Comparison of ENCODE assay signal across 8 cellular contexts in the genomic region with DNA sequence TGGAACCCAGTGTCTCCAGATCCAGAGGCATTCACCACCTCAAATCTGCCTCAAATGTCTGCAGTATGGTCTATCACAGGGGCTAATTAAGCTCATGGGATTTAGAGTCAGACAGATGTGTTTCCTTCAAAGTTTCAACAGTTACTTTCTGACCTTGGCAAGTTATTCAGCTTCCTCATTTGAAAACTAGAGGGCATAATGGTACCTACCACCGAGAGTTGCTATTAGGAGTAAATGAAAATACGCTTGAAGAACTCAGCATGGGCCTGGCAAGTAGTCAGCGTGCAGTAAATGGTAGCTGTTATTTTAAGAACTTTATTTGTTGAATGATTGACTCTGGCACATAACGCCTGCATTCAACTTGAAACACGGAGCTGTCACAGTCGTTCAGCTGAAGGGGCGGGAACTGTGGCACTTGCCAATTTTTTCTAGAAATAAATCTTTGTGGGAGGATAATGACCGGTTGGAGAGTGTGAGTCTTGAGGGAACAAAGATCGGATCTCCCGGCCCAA. TPM values are rescaled to one million over a fixed set of nuclear protein-coding genes. Genes with fewer than 3 reads are reported as not detected.
DNase-seq lines count a peak whose midpoint lies in the region; ATAC-seq and TF ChIP-seq lines count a peak whose summit lies in the region.

No MANE protein-coding gene starts in this region.

- H3K4me1 Mint-ChIP-seq in GM23338 (peaks cover 21% of the 10 kb centered on the region), brain (peaks cover 60% of the 10 kb centered on the region)

- peak overlapping the region; percentile 80 for H3K4me2 ChIP-seq in GM23338

- peaks cover 3% of the 10 kb centered on the region; the same call in 1 of the 2 replicates for H3F3A ChIP-seq in GM23338 (replicated peaks; ENCODE audit: low read depth)

- peaks cover 22% of the 10 kb centered on the region for H4K20me1 ChIP-seq in GM23338 (replicated peaks; ENCODE audit: insufficient read depth)

- H3K36me3 Mint-ChIP-seq in GM23338 (ENCODE audit: low read depth) (peaks cover 20% of the 10 kb centered on the region), brain (peaks cover 17% of the 10 kb centered on the region)

- no peaks in the 10 kb centered on the region for H3K9me3 ChIP-seq in left lung

- H3K36me3 ChIP-seq in GM23338 (ENCODE audit: insufficient read depth) = no peaks in the 10 kb centered on the region
- H3K36me3 ChIP-seq in left lung = no peaks in the 10 kb centered on the region

- intact Hi-C loops in left lung (cut with DNase I) = no loop called here

- H3K79me2 ChIP-seq in GM23338 (replicated peaks; ENCODE audit: insufficient read depth) = peaks cover 36% of the 10 kb centered on the region

- H2AFZ ChIP-seq in GM23338 = no peak overlapping the region

- H3K4me1 ChIP-seq in GM23338 (ENCODE audit: insufficient read depth) = peaks cover 13% of the 10 kb centered on the region
- H3K4me1 ChIP-seq in left lung = peaks cover 43 to 75% of the 10 kb centered on the region in 2 donors

- H3K27ac Mint-ChIP-seq in GM23338 (peak overlapping the region; percentile 99), brain (peak overlapping the region; percentile 94 to 99 (median 96))

- TF ChIP-seq CTCF in GM23338 (conservative IDR thresholded peaks at IDR 0.05; ENCODE audit: low read depth in 2 of 2) (no peak; a peak in 1 of 4 replicates), brain (conservative IDR thresholded peaks at IDR 0.05) (peak in 1 of 2 experiments; percentile 12), left lung (IDR thresholded peaks at IDR 0.05) (no peak), omental fat pad (IDR thresholded peaks at IDR 0.05) (no peak)

- ATAC-seq in GM23338 (no peak), left lung (peak; percentile 2), omental fat pad (ENCODE audit: low FRiP score) (no peak)

- H3K27me3 ChIP-seq in GM23338 (ENCODE audit: insufficient read depth) (no peaks in the 10 kb centered on the region), left lung (no peaks in the 10 kb centered on the region)

- peaks cover 10% of the 10 kb centered on the region for H3K27me3 Mint-ChIP-seq in GM23338 (ENCODE audit: insufficient read depth, low read depth, poor library complexity)
- H3K27me3 Mint-ChIP-seq in brain = peaks cover 10% of the 10 kb centered on the region

- H3K4me3 ChIP-seq in GM23338 = peak overlapping the region; percentile 96
- H3K4me3 ChIP-seq in left lung = peak overlapping the region; percentile 97 to 99

- peak overlapping the region; percentile 97 for H3K4me3 Mint-ChIP-seq in GM23338
- H3K4me3 Mint-ChIP-seq in brain = peak overlapping the region; percentile 94 to 98 (median 95)

- peak; percentile 60 for DNase-seq in DMS153 (lab: John Stamatoyannopoulos, UW)
- no peak for DNase-seq in GM23338 (ENCODE audit: low spot score)
- peak; percentile 19 for DNase-seq in NCI-H345 treated with DMSO at 0.1 percent for 48 hours (lab: John Stamatoyannopoulos, UW; ENCODE audit: unreplicated experiment)
- DNase-seq in left lung = no peak
- peak; percentile 61 for DNase-seq in superior temporal gyrus (ENCODE audit: extremely low spot score)
- no peak for DNase-seq in omental fat pad (ENCODE audit: low spot score)
- no peak for DNase-seq in dedifferentiated amniotic fluid mesenchymal stem cell (ENCODE audit: extremely low spot score)

- H3K9me3 Mint-ChIP-seq in GM23338 (no peaks in the 10 kb centered on the region; the same call in 2 of the 3 replicates), brain (no peaks in the 10 kb centered on the region)

- H3K27ac ChIP-seq in GM23338 (ENCODE audit: low read depth) (peak overlapping the region; percentile 100), left lung (peak overlapping the region; percentile 99)

- no peaks in the 10 kb centered on the region for H3K9me2 ChIP-seq in GM23338 (ENCODE audit: insufficient read depth)

TF ChIP-seq in GM23338, 12 proteins besides CTCF, POLR2A, EP300 and RAD21:
- TF ChIP-seq STAT1 (IDR thresholded peaks at IDR 0.05; ENCODE audit: unreplicated experiment) (no peak), EZH2 (IDR thresholded peaks at IDR 0.05; ENCODE audit: low read depth, unreplicated experiment) (no peak)

RNA-seq across cellular contexts. Expression of gene CAP1, which starts 1.2 kb away (rescaled TPM):
- total RNA-seq in GM23338 (2014; rRNA removed; shearing (Covaris generic)) = 222 and 254 TPM in 2 replicates
- polyA plus RNA-seq in GM23338 (2016; fragmentation: Nextera tagmentation; extraction: Ambion mirVana) = 109 and 133 TPM in 2 replicates
- 188 TPM for polyA plus RNA-seq in brain (ENCODE audit: insufficient read depth, low read depth, low replicate concordance)
- 100 to 1,000 TPM; 366 to 501 TPM for total RNA-seq in left lung
- 100 to 1,000 TPM; 230 to 364 (median 290) TPM for total RNA-seq in omental fat pad

RNA-seq across cellular contexts. Expression of gene PPT1, which starts 57.8 kb away (rescaled TPM):
- total RNA-seq in GM23338 (2014; rRNA removed; shearing (Covaris generic)) = 202 and 234 TPM in 2 replicates
- polyA plus RNA-seq in GM23338 (2016; fragmentation: Nextera tagmentation; extraction: Ambion mirVana) (59.4 and 67.4 TPM in 2 replicates), brain (ENCODE audit: insufficient read depth, low read depth, low replicate concordance) (132 TPM)
- total RNA-seq in left lung (100 to 1,000 TPM; 164 to 195 TPM), omental fat pad (100 to 1,000 TPM in 2 of 4 donors, 10 to 100 TPM in 2; 57.7 to 116 (median 92.4) TPM)

Comparison
In these comparisons a context has a peak if more than half of its experiments do, and no peak if none do; other contexts are left out.
1. DNase-seq: peak in DMS153 (single experiment), NCI-H345 treated with DMSO at 0.1 percent for 48 hours (single experiment) and superior temporal gyrus (single experiment); none in GM23338 (single experiment), left lung (0 of 2), omental fat pad (single experiment) and dedifferentiated amniotic fluid mesenchymal stem cell (single experiment).